In genomic region chr1:221035680-221036153, GRCh38 we compare ENCODE assay signal across 1 cellular context.
TF ChIP-seq lines count a peak whose summit lies in the region.

No MANE protein-coding gene starts in this region.

TF ChIP-seq in GM23338, 12 proteins besides CTCF, POLR2A, EP300 and RAD21 (continued from another document):
- TF ChIP-seq ZNF462 (CRISPR knock-in tag; IDR thresholded peaks at IDR 0.05) (no peak), JUNB (IDR thresholded peaks at IDR 0.05; ENCODE audit: unreplicated experiment) (no peak), STAT1 (IDR thresholded peaks at IDR 0.05; ENCODE audit: unreplicated experiment) (no peak)
